ENCODE assay signal across 9 cellular contexts in the genomic region with DNA sequence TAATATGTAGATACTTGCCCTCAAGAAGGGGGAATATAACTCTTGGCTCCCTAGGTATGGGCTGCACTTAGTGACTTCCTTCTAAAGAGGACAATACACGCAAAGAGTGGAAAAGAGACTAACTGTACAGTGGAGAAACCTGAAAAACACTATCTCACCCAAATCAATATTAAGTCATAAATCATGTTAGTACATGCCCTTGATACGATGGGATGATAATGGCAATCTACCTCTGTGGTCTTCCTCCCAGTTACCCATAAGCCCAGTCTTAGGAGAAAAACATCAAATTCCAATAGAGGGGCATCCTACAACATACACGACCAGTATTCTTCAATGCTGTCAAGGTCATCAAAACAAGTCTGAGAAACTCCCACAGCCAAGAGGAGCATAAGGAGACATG. TPM values are rescaled to one million over a fixed set of nuclear protein-coding genes. Genes with fewer than 3 reads are reported as not detected.
A peak's percentile ranks its signal among the peaks of the same experiment; 100 is the strongest.
DNase-seq lines count a peak whose midpoint lies in the region; ATAC-seq and TF ChIP-seq lines count a peak whose summit lies in the region.
"Had no signal": no experiment of that assay in that cellular context is flagged by ENCODE, and none has a peak within 500 bp of the region (broad histone marks: within the 10 kb centered on the region; RNA-seq: fewer than 3 reads in every experiment).

No MANE protein-coding gene starts in this region.

- H3K4me1 Mint-ChIP-seq in activated T-cell treated with anti-CD3 and anti-CD28 coated beads, Interleukin-2, amount 50 U/mL, for 4 hours (ENCODE audit: low read depth) = peaks cover 70% of the 10 kb centered on the region
- H3K4me1 Mint-ChIP-seq in activated naive CD8-positive, alpha-beta T cell treated with anti-CD3 and anti-CD28 coated beads, Interleukin-2, amount 10 ng/mL, durations not matched to agents 7 days and 5 days = peaks cover 51% of the 10 kb centered on the region

- no peaks in the 10 kb centered on the region for H3K27me3 Mint-ChIP-seq in activated T-cell treated with anti-CD3 and anti-CD28 coated beads, Interleukin-2, amount 50 U/mL, for 4 hours (ENCODE audit: low read depth)
- no peaks in the 10 kb centered on the region for H3K27me3 Mint-ChIP-seq in activated naive CD8-positive, alpha-beta T cell treated with anti-CD3 and anti-CD28 coated beads, Interleukin-2, amount 10 ng/mL, durations not matched to agents 7 days and 5 days

- no peak for TF ChIP-seq CTCF in left lung (IDR thresholded peaks at IDR 0.05)
- no peak for TF ChIP-seq CTCF in tibial nerve (IDR thresholded peaks at IDR 0.05)

- peak overlapping the region; percentile 99 for H3K27ac Mint-ChIP-seq in activated naive CD8-positive, alpha-beta T cell treated with anti-CD3 and anti-CD28 coated beads, Interleukin-2, amount 10 ng/mL, durations not matched to agents 7 days and 5 days

- H3K27me3 ChIP-seq in left lung (no peaks in the 10 kb centered on the region), tibial nerve (no peaks in the 10 kb centered on the region)

- ATAC-seq in activated T-cell treated with anti-CD3 and anti-CD28 coated beads, Interleukin-2, amount 50 U/mL, for 4 hours = no peak
- ATAC-seq in activated naive CD8-positive, alpha-beta T cell treated with anti-CD3 and anti-CD28 coated beads, Interleukin-2, amount 10 ng/mL, durations not matched to agents 7 days and 5 days (ENCODE audit: low read depth) = no peak
- no peak for ATAC-seq in left lung

- H3K4me1 ChIP-seq in left lung = peaks cover 31 to 62% of the 10 kb centered on the region in 2 donors
- H3K4me1 ChIP-seq in tibial nerve = peaks cover 6 to 67% (median 29%) of the 10 kb centered on the region in 4 donors

- TF ChIP-seq EP300 in tibial nerve (IDR thresholded peaks at IDR 0.05) = no peak

- H3K36me3 Mint-ChIP-seq in activated T-cell treated with anti-CD3 and anti-CD28 coated beads, Interleukin-2, amount 50 U/mL, for 4 hours (ENCODE audit: insufficient read depth) = peaks cover 13% of the 10 kb centered on the region
- peaks cover 20% of the 10 kb centered on the region for H3K36me3 Mint-ChIP-seq in activated naive CD8-positive, alpha-beta T cell treated with anti-CD3 and anti-CD28 coated beads, Interleukin-2, amount 10 ng/mL, durations not matched to agents 7 days and 5 days

- H3K4me3 Mint-ChIP-seq in activated T-cell treated with anti-CD3 and anti-CD28 coated beads, Interleukin-2, amount 50 U/mL, for 4 hours = peak overlapping the region; percentile 93
- peak overlapping the region; percentile 97 for H3K4me3 Mint-ChIP-seq in activated naive CD8-positive, alpha-beta T cell treated with anti-CD3 and anti-CD28 coated beads, Interleukin-2, amount 10 ng/mL, durations not matched to agents 7 days and 5 days

- H3K9me3 ChIP-seq in left lung = no peaks in the 10 kb centered on the region
- H3K9me3 ChIP-seq in tibial nerve = no peaks in the 10 kb centered on the region

- DNase-seq in activated T-cell treated with anti-CD3 and anti-CD28 coated beads, Interleukin-2, amount 50 U/mL, for 4 hours = no peak
- no peak for DNase-seq in activated T-cell treated with anti-CD3 and anti-CD28 coated beads, Interleukin-2, amount 50 U/mL, for 48 hours
- no peak for DNase-seq in activated naive CD8-positive, alpha-beta T cell treated with anti-CD3 and anti-CD28 coated beads, Interleukin-2, amount 10 ng/mL, durations not matched to agents 7 days and 5 days
- no peak for DNase-seq in left lung
- DNase-seq in tibial nerve (ENCODE audit: low spot score in 2 of 2) = no peak
- no peak for DNase-seq in ureter (ENCODE audit: low spot score)
- DNase-seq in NCI-H345 treated with DMSO at 0.1 percent for 48 hours (lab: John Stamatoyannopoulos, UW; ENCODE audit: unreplicated experiment) = no peak
- DNase-seq in NCI-H2029 treated with DMSO at 0.1 percent for 48 hours (lab: John Stamatoyannopoulos, UW) = no peak

- H3K9me3 Mint-ChIP-seq in activated T-cell treated with anti-CD3 and anti-CD28 coated beads, Interleukin-2, amount 50 U/mL, for 4 hours = no peaks in the 10 kb centered on the region
- H3K9me3 Mint-ChIP-seq in activated naive CD8-positive, alpha-beta T cell treated with anti-CD3 and anti-CD28 coated beads, Interleukin-2, amount 10 ng/mL, durations not matched to agents 7 days and 5 days = no peaks in the 10 kb centered on the region

- TF ChIP-seq POLR2A in tibial nerve (IDR thresholded peaks at IDR 0.05) = no peak

- 43 to 47% methylated on average over 3 of the region's 3 CpGs for WGBS in tibial nerve, 2 donors

- H3K36me3 ChIP-seq in left lung (no peaks in the 10 kb centered on the region), tibial nerve (no peaks in the 10 kb centered on the region)

- intact Hi-C loops in left lung (cut with DNase I) = no loop called here

- POLR2A ChIA-PET in activated naive CD8-positive, alpha-beta T cell treated with anti-CD3 and anti-CD28 coated beads, Interleukin-2, amount 10 ng/mL, durations not matched to agents 7 days and 5 days (lab: Charles Lee) = interaction anchor here (0.6 to 1.3 kb wide), 3 partner anchors 8 to 115 kb away, joined by 3 read pairs; a partner anchor contains a TSS

- peak overlapping the region in 1 of 2 donors; percentile 97 for H3K27ac ChIP-seq in left lung
- peak overlapping the region in 3 of 4 donors; percentile 90 to 99 (median 96) for H3K27ac ChIP-seq in tibial nerve

- H3K4me3 ChIP-seq in left lung (peak overlapping the region; percentile 80), tibial nerve (peak overlapping the region in 3 of 4 donors; percentile 78 to 94 (median 90))

RNA-seq across cellular contexts. Expression of a gene that starts 1.3 kb away (rescaled TPM):
- 10 to 100 TPM; 57.1 to 72.5 (median 61.6) TPM for total RNA-seq in activated T-cell treated with anti-CD3 and anti-CD28 coated beads, Interleukin-2, amount 50 U/mL, for 4 hours
- 10 to 100 TPM; 75.5 to 79.3 TPM for total RNA-seq in activated naive CD8-positive, alpha-beta T cell treated with anti-CD3 and anti-CD28 coated beads, Interleukin-2, amount 10 ng/mL, durations not matched to agents 7 days and 5 days
- 10 to 100 TPM; 40.0 to 51.3 TPM for total RNA-seq in left lung
- 10 to 100 TPM; 26.9 to 46.8 (median 37.6) TPM for total RNA-seq in tibial nerve
- 61.4 TPM for total RNA-seq in ureter

RNA-seq across cellular contexts. Expression of a gene that starts 48.6 kb away (rescaled TPM):
- under 1 TPM in 1 of 3 donors, not detected in 2; 0.15 TPM for total RNA-seq in activated T-cell treated with anti-CD3 and anti-CD28 coated beads, Interleukin-2, amount 50 U/mL, for 4 hours
- not detected for total RNA-seq in activated naive CD8-positive, alpha-beta T cell treated with anti-CD3 and anti-CD28 coated beads, Interleukin-2, amount 10 ng/mL, durations not matched to agents 7 days and 5 days
- total RNA-seq in left lung (not detected), tibial nerve (not detected), ureter (not detected)
- total RNA-seq: mononuclear cell had no signal

RNA-seq across cellular contexts. Expression of a gene that starts 50.9 kb away (rescaled TPM):
- total RNA-seq in activated T-cell treated with anti-CD3 and anti-CD28 coated beads, Interleukin-2, amount 50 U/mL, for 4 hours = not detected
- not detected for total RNA-seq in activated naive CD8-positive, alpha-beta T cell treated with anti-CD3 and anti-CD28 coated beads, Interleukin-2, amount 10 ng/mL, durations not matched to agents 7 days and 5 days
- total RNA-seq in left lung (not detected), tibial nerve (not detected), ureter (not detected)
